ENCODE assay signal across 21 cellular contexts in the genomic region with DNA sequence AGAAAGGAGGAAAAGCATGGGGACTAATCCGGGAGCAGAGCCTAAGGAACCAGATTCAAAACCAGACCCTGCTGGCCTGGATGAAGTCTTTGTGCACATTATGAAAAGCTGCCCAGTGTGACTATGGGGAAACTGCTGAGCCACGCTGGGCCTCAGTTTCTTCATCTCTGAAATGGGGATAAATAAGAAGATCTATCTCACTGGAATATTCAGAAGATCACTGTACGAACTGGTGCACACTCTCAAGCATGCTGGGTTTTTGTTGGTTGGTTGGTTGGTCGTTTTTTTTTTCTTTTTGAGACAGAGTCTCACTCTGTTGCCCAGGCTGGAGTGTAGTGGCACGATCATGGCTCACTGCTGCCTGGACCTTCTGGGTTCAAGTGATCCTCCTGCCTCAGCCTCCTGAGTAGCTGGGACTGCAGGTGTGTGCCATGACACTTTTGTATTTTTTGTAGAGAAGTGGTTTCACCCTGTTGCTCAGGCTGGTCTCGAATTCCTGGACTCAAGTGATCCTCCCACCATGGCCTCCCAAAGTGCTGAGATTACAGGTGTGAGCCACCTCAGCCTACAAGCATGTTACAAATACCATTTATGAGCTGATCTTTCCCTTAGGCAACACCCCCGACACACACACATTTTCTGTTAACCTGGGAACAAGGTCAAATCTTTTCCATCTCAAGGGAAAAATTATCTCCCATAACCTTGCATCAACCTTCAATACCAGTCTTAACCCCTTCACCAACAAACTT. TPM values are rescaled to one million over a fixed set of nuclear protein-coding genes. Genes with fewer than 3 reads are reported as not detected.
DNase-seq lines count a peak whose midpoint lies in the region; ATAC-seq, FAIRE-seq and TF ChIP-seq lines count a peak whose summit lies in the region.
"Had no signal": no experiment of that assay in that cellular context is flagged by ENCODE, and none has a peak within 500 bp of the region (broad histone marks: within the 10 kb centered on the region; RNA-seq: fewer than 3 reads in every experiment).

No MANE protein-coding gene starts in this region.

- peaks cover 8 to 15% of the 10 kb centered on the region in 2 experiments for H3K4me1 Mint-ChIP-seq in H9
- peaks cover 24% of the 10 kb centered on the region for H3K4me1 Mint-ChIP-seq in neural progenitor cell
- peaks cover 5% of the 10 kb centered on the region for H3K4me1 Mint-ChIP-seq in endodermal cell

- H3K27ac ChIP-seq in H9 (ENCODE audit: insufficient read length, low read depth, low read length) (no peak overlapping the region), RWPE1 (peak overlapping the region; percentile 47), K562 (ENCODE audit: extremely low read depth, low read depth, low read length) (no peak overlapping the region), neural progenitor cell (no peak overlapping the region), endodermal cell (ENCODE audit: low read depth, low read length) (no peak overlapping the region), SJCRH30 (no peak overlapping the region)
- H3K27ac ChIP-seq: GM23248 had no signal

- TF ChIP-seq POLR2A in K562 (conservative IDR thresholded peaks at IDR 0.05) = no peak

- no peak overlapping the region for H3K14ac ChIP-seq in H9 (ENCODE audit: insufficient read depth, low read length)

- POLR2A ChIA-PET in RWPE1 (lab: Yijun Ruan, JAX; ENCODE audit: low non-redundant PET) (no interaction called here), K562 (lab: Yijun Ruan, JAX) (interaction anchor here (0.6 kb wide), 1 partner anchor 30 kb away, joined by 4 read pairs; no protein-coding TSS in a partner anchor)

- H2BK15ac ChIP-seq in H9 (ENCODE audit: low read depth, low read length) = no peak overlapping the region

- no peak overlapping the region for H3K4ac ChIP-seq in H9 (ENCODE audit: low read depth, low read length)

- no peak for DNase-seq in H9
- no peak for DNase-seq in RWPE1 (ENCODE audit: low spot score)
- DNase-seq in K562 (ENCODE audit: extremely low read depth in 1 of 4, low spot score in 3 of 4) = no peak
- no peak for DNase-seq in neural progenitor cell (ENCODE audit: low spot score)
- DNase-seq in NCI-H446 (lab: John Stamatoyannopoulos, UW) = no peak
- no peak for DNase-seq in endodermal cell
- no peak for DNase-seq in SJCRH30
- DNase-seq: C1 segment of cervical spinal cord; Calu3; CD4-positive, alpha-beta memory T cell; COR-L47; DMS53; DMS79 treated with DMSO at 0.1 percent for 48 hours; GF-D8; GM23248; HFFc6 had no signal

- H3K27me3 ChIP-seq in H9 (ENCODE audit: insufficient read depth, low read length) (no peaks in the 10 kb centered on the region), K562 (ENCODE audit: control insufficient read depth in 2 of 2, insufficient read depth in 2 of 2, low read length in 2 of 2) (no peaks in the 10 kb centered on the region), neural progenitor cell (no peaks in the 10 kb centered on the region), endodermal cell (ENCODE audit: control insufficient read depth, insufficient read depth, low read length, poor library complexity, severe bottlenecking) (no peaks in the 10 kb centered on the region), SJCRH30 (no peaks in the 10 kb centered on the region)

- H3K79me2 ChIP-seq in H9 (ENCODE audit: insufficient read depth, low read length) (no peaks in the 10 kb centered on the region), K562 (ENCODE audit: control insufficient read depth, insufficient read depth, low read length) (no peaks in the 10 kb centered on the region), neural progenitor cell (ENCODE audit: low read depth) (no peaks in the 10 kb centered on the region)

- FAIRE-seq in K562 (lab: Jason Lieb, UNC) = no peak
- FAIRE-seq: GM12891, GM18507, GM19239 had no signal

- no peaks in the 10 kb centered on the region for H4K20me1 ChIP-seq in H9 (ENCODE audit: control insufficient read depth, insufficient read depth, insufficient read length)
- no peaks in the 10 kb centered on the region for H4K20me1 ChIP-seq in K562 (replicated peaks; ENCODE audit: control insufficient read depth, insufficient read depth, low read length)
- H4K20me1 ChIP-seq in neural progenitor cell (ENCODE audit: low read depth) = no peaks in the 10 kb centered on the region

- H3K27ac Mint-ChIP-seq in H9 (peak overlapping the region in 2 of 3 experiments; percentile 44 to 63; a peak in 3 of 7 replicates), neural progenitor cell (peak overlapping the region; percentile 32), endodermal cell (no peak overlapping the region)
- H3K27ac Mint-ChIP-seq: HFFc6 had no signal

- TF ChIP-seq RAD21 in K562 (CRISPR knock-in tag; conservative IDR thresholded peaks at IDR 0.05 in 1 of 2, IDR thresholded peaks at IDR 0.05 in 1 of 2) = no peak

- H2AK5ac ChIP-seq in H9 (ENCODE audit: insufficient read length, low read length) = no peak overlapping the region

- CTCF ChIA-PET in RWPE1 (lab: Yijun Ruan, JAX) = no interaction called here
- CTCF ChIA-PET in K562 (lab: Yijun Ruan, JAX; ENCODE audit: low intra/inter-chr PET ratio) = no interaction called here

- H3K23me2 ChIP-seq in H9 (ENCODE audit: insufficient read length, low read depth, low read length, poor library complexity, severe bottlenecking) = peaks cover 4% of the 10 kb centered on the region

- BruUV-seq in K562 (replicated peaks; lab: Mats Ljungman, UMichigan) = no TSS peak

- no peak overlapping the region for H3K4me3 ChIP-seq in K562
- H3K4me3 ChIP-seq in neural progenitor cell = no peak overlapping the region
- H3K4me3 ChIP-seq in endodermal cell (ENCODE audit: low read length) = no peak overlapping the region
- no peak overlapping the region for H3K4me3 ChIP-seq in SJCRH30
- H3K4me3 ChIP-seq: GM23248, HAP-1 had no signal

- no peak overlapping the region for H4K91ac ChIP-seq in H9 (ENCODE audit: insufficient read length, low read depth, low read length)

- H3K56ac ChIP-seq in H9 (ENCODE audit: insufficient read length, low read depth, low read length) = no peak overlapping the region

- no peak overlapping the region for H3T11ph ChIP-seq in H9 (ENCODE audit: low read length)

- no peak overlapping the region for H3K18ac ChIP-seq in H9 (ENCODE audit: insufficient read length, low read depth, low read length)

- H4K8ac ChIP-seq in H9 (replicated peaks; ENCODE audit: insufficient read length, low read depth, low read length) = no peak overlapping the region

- H3K9me1 ChIP-seq in K562 (ENCODE audit: control insufficient read depth, insufficient read depth, low read length) = no peaks in the 10 kb centered on the region

- H3K36me3 ChIP-seq in K562 (ENCODE audit: control insufficient read depth, insufficient read depth, low read length) (no peaks in the 10 kb centered on the region), neural progenitor cell (no peaks in the 10 kb centered on the region), endodermal cell (ENCODE audit: control insufficient read depth, insufficient read depth, low read length) (no peaks in the 10 kb centered on the region), SJCRH30 (no peaks in the 10 kb centered on the region)
- H3K36me3 ChIP-seq: HAP-1 had no signal

- H3K4me3 Mint-ChIP-seq in H9 = no peak overlapping the region
- H3K4me3 Mint-ChIP-seq in neural progenitor cell = no peak overlapping the region
- no peak overlapping the region for H3K4me3 Mint-ChIP-seq in endodermal cell
- H3K4me3 Mint-ChIP-seq: CD4-positive, alpha-beta memory T cell; HFFc6 had no signal

- in situ Hi-C loops in K562 (cut with MboI) = no loop called here

- no peak overlapping the region for H2AFZ ChIP-seq in H9 (ENCODE audit: low read length)
- H2AFZ ChIP-seq in K562 (ENCODE audit: low read depth, low read length) = no peak overlapping the region
- no peak overlapping the region for H2AFZ ChIP-seq in neural progenitor cell (replicated peaks)
- H2AFZ ChIP-seq: GM23248 had no signal

- H3K9me3 Mint-ChIP-seq in H9 (no peaks in the 10 kb centered on the region), neural progenitor cell (no peaks in the 10 kb centered on the region), endodermal cell (no peaks in the 10 kb centered on the region)
- H3K9me3 Mint-ChIP-seq: HFFc6 had no signal

- no peaks in the 10 kb centered on the region for H3K9me3 ChIP-seq in H9 (ENCODE audit: control insufficient read depth, low read depth, low read length)
- H3K9me3 ChIP-seq in K562 (replicated peaks; ENCODE audit: control insufficient read depth, insufficient read depth, low read depth, low read length) = no peaks in the 10 kb centered on the region
- H3K9me3 ChIP-seq in neural progenitor cell (ENCODE audit: low read depth) = no peaks in the 10 kb centered on the region
- H3K9me3 ChIP-seq in endodermal cell (ENCODE audit: control insufficient read depth, low read length) = no peaks in the 10 kb centered on the region
- no peaks in the 10 kb centered on the region for H3K9me3 ChIP-seq in SJCRH30 (replicated peaks)
- H3K9me3 ChIP-seq: HAP-1 had no signal

- H3K9ac ChIP-seq in H9 (ENCODE audit: extremely low read depth, insufficient read length, low read length) (no peak overlapping the region), K562 (ENCODE audit: insufficient read depth in 1 of 2, low read depth in 2 of 2, low read length in 2 of 2) (peak overlapping the region in 1 of 2 experiments; percentile 41; a peak in 1 of 4 replicates), neural progenitor cell (no peak overlapping the region), endodermal cell (ENCODE audit: extremely low read depth, low read length, poor library complexity, severe bottlenecking) (no peak overlapping the region)
- H3K9ac ChIP-seq: GM23248 had no signal

- no peak overlapping the region for H2BK120ac ChIP-seq in H9 (ENCODE audit: low read depth, low read length, poor library complexity, severe bottlenecking)

- no peaks in the 10 kb centered on the region for H3K4me1 ChIP-seq in H9 (ENCODE audit: insufficient read depth, low read length)
- peaks cover under 1 to 17% of the 10 kb centered on the region in 2 experiments; a peak in 3 of 5 replicates for H3K4me1 ChIP-seq in K562 (replicated peaks in 1 of 2; ENCODE audit: control insufficient read depth in 2 of 2, insufficient read depth in 2 of 2, low read length in 2 of 2)
- no peaks in the 10 kb centered on the region for H3K4me1 ChIP-seq in neural progenitor cell
- peaks cover 2% of the 10 kb centered on the region for H3K4me1 ChIP-seq in endodermal cell (ENCODE audit: control insufficient read depth, insufficient read depth, low read length)
- H3K4me1 ChIP-seq in SJCRH30 = peaks cover 5% of the 10 kb centered on the region; the same call in 1 of the 2 replicates
- H3K4me1 ChIP-seq: HAP-1 had no signal

- no peak for TF ChIP-seq CTCF in H9 (conservative IDR thresholded peaks at IDR 0.05)
- no peak for TF ChIP-seq CTCF in RWPE1 (conservative IDR thresholded peaks at IDR 0.05; ENCODE audit: low read depth)
- TF ChIP-seq CTCF in K562 (IDR thresholded peaks at IDR 0.05 in 2 of 3, conservative IDR thresholded peaks at IDR 0.05 in 1 of 3; ENCODE audit: insufficient read depth in 2 of 3, low read depth in 1 of 3, low read length in 3 of 3) = no peak
- TF ChIP-seq CTCF in neural progenitor cell (IDR thresholded peaks at IDR 0.05) = no peak
- TF ChIP-seq CTCF in endodermal cell (conservative IDR thresholded peaks at IDR 0.05) = no peak

- H3F3A ChIP-seq in neural progenitor cell (ENCODE audit: low read depth) = peaks cover 14% of the 10 kb centered on the region

- no peak overlapping the region for H4K5ac ChIP-seq in H9 (ENCODE audit: insufficient read length, low read depth, low read length)

- no peak for TF ChIP-seq EP300 in K562 (IDR thresholded peaks at IDR 0.05; ENCODE audit: low read length)

- no peaks in the 10 kb centered on the region; the same call in 1 of the 2 replicates for H3K27me3 Mint-ChIP-seq in H9 (ENCODE audit: low read depth)
- peaks cover 19% of the 10 kb centered on the region for H3K27me3 Mint-ChIP-seq in neural progenitor cell (ENCODE audit: insufficient read depth, low read depth)
- no peaks in the 10 kb centered on the region for H3K27me3 Mint-ChIP-seq in endodermal cell (ENCODE audit: insufficient read depth)

- no CpG with 5 or more reads among the region's 7 CpGs for WGBS in H9 (ENCODE audit: extremely low coverage, insufficient read length, low lambda C conversion rate)
- WGBS in K562 (ENCODE audit: insufficient coverage, low coverage, missing lambda C conversion rate) = 46% methylated on average over 7 of the region's 7 CpGs
- 93 to 94% methylated on average over 5 to 7 of the region's 7 CpGs for WGBS in endodermal cell (ENCODE audit: insufficient coverage in 1 of 2, insufficient read length in 1 of 2), 2 experiments

- no peak overlapping the region for H2BK12ac ChIP-seq in H9 (ENCODE audit: insufficient read length, low read depth, low read length)

- no peak overlapping the region for H2BK5ac ChIP-seq in H9 (ENCODE audit: insufficient read length, low read length)

- no peak overlapping the region for H2BK20ac ChIP-seq in H9 (ENCODE audit: low read depth, low read length, poor library complexity, severe bottlenecking)

- H3K36me3 Mint-ChIP-seq in H9 (ENCODE audit: insufficient read depth in 1 of 3, low read depth in 3 of 3) = no peaks in the 10 kb centered on the region
- no peaks in the 10 kb centered on the region for H3K36me3 Mint-ChIP-seq in neural progenitor cell
- no peaks in the 10 kb centered on the region for H3K36me3 Mint-ChIP-seq in endodermal cell (ENCODE audit: low read depth)
- H3K36me3 Mint-ChIP-seq: CD4-positive, alpha-beta memory T cell had no signal

- H3K4me2 ChIP-seq in H9 (ENCODE audit: insufficient read depth, insufficient read length, low read length) (no peak overlapping the region), K562 (ENCODE audit: insufficient read depth, low read length) (no peak overlapping the region), neural progenitor cell (no peak overlapping the region)

- H3K79me1 ChIP-seq in H9 (ENCODE audit: insufficient read depth, low read depth, low read length, poor library complexity, severe bottlenecking) = no peaks in the 10 kb centered on the region

- ATAC-seq in K562 (no peak), GM18868 (IDR thresholded peaks at IDR 0.05; ENCODE audit: unreplicated experiment) (no peak)

- H3K23ac ChIP-seq in H9 (ENCODE audit: insufficient read length, low read depth, low read length) = no peak overlapping the region

- intact Hi-C loops in K562 (cut with micrococcal nuclease) = no loop called here

RNA-seq across cellular contexts. Expression of gene CORO1C, which starts 33.4 kb away (rescaled TPM):
- total RNA-seq in H9 (2021) (154 and 164 TPM in 2 replicates), K562 (2014; rRNA removed) (118 and 123 TPM in 2 replicates), K562 (2014; rRNA removed; fragmentation: Illumina TruSeq; extraction: Trizol) (154 and 166 TPM in 2 replicates), K562 (2015; rRNA removed; fragmentation: Illumina TruSeq; extraction: Trizol) (141 and 147 TPM in 2 replicates), K562 (2021) (206 TPM in 2 replicates), neural progenitor cell (ENCODE audit: low replicate concordance) (116 and 128 TPM in 2 replicates), endodermal cell (100 to 1,000 TPM; 122 to 125 TPM)
- 275 and 365 TPM in 2 replicates for total RNA-seq in K562 (2011; cell fraction: chromatin; rRNA removed; ENCODE audit: low replicate concordance)
- 109 and 134 TPM in 2 replicates for total RNA-seq in K562 (2011; cell fraction: nucleolus; rRNA removed)
- total RNA-seq in K562 (2011; cell fraction: nucleoplasm; rRNA removed) = 215 and 268 TPM in 2 replicates
- polyA plus RNA-seq in K562 (2011; rRNA removed) (265 and 280 TPM in 2 replicates), K562 (2014; fragmentation: Illumina TruSeq; extraction: Trizol) (142 and 159 TPM in 2 replicates), K562 (2014; fragmentation: Nextera tagmentation; extraction: Ambion mirVana) (10 to 100 TPM; 55.2 to 68.6 TPM), K562 (2014; rRNA removed) (125 and 150 TPM in 2 replicates)
- 140 and 201 TPM in 2 replicates for polyA plus RNA-seq in K562 (2011; cell fraction: cytosol; rRNA removed)
- polyA plus RNA-seq in K562 (2011; cell fraction: nucleus; rRNA removed) = 132 and 151 TPM in 2 replicates
- polyA plus RNA-seq in K562 (2012) = 106 and 126 TPM in 2 replicates
- polyA minus RNA-seq in K562 (2011; rRNA and poly(A)+ RNA removed) = 667 and 775 TPM in 2 replicates
- 210 and 245 TPM in 2 replicates for polyA minus RNA-seq in K562 (2011; cell fraction: cytosol; rRNA and poly(A)+ RNA removed)
- polyA minus RNA-seq in K562 (2011; cell fraction: nucleus; rRNA and poly(A)+ RNA removed) = 85.0 and 160 TPM in 2 replicates
- 143 TPM for polyA plus RNA-seq in endodermal cell (2013, experiment 1 of 2)
- polyA plus RNA-seq in endodermal cell (2013, experiment 2 of 2) = 130 TPM
- total RNA-seq in SJCRH30 (2014; rRNA removed; shearing (Covaris generic)) = 95.7 and 113 TPM in 2 replicates
